Comparison of ENCODE assay signal across 1 cellular context in the genomic region with DNA sequence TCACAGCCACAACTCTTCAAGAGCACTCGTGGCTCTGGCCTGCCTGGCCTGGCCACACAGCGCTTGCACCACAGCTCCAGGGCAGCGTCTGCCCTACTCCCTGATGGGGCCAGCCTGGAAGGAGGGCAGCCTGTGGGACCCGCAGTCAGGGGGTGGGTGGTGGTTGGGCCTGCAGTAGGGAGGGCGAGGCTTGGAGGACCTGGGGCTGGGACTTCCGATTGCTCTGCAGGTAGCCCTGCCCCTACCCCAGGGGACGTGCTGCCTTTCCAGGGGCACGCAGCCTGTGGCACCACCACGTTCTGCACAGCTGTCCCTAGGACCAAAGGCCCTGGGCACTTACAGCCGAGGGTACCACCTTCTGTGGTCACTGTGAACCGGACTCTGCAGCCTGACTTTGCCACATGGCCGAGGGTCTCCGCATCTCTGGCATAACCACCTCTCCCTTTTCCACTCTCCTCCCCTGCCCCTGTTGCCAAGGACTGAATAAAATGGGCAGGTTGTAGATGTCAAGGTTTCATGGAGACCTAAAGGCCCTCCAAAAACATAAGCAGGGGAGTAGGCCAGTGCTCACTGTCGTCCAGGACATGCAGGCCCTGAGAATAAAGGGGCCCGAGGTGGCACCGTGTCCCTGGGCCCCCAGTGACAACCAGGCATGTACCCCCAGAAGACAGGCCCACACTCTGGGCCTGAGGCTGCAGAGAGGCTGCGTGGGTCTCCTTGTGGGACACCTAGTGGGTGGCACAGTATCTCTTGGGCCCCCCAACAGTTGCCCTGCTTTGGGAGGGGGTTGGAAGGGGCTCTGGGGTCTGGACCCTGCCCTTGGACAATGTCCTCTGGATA.
TF ChIP-seq lines count a peak whose summit lies in the region.

No MANE protein-coding gene starts in this region.

TF ChIP-seq in WTC11, 78 proteins besides CTCF, POLR2A, EP300 and RAD21 (continued from another document):
- TF ChIP-seq, protein P1, sequence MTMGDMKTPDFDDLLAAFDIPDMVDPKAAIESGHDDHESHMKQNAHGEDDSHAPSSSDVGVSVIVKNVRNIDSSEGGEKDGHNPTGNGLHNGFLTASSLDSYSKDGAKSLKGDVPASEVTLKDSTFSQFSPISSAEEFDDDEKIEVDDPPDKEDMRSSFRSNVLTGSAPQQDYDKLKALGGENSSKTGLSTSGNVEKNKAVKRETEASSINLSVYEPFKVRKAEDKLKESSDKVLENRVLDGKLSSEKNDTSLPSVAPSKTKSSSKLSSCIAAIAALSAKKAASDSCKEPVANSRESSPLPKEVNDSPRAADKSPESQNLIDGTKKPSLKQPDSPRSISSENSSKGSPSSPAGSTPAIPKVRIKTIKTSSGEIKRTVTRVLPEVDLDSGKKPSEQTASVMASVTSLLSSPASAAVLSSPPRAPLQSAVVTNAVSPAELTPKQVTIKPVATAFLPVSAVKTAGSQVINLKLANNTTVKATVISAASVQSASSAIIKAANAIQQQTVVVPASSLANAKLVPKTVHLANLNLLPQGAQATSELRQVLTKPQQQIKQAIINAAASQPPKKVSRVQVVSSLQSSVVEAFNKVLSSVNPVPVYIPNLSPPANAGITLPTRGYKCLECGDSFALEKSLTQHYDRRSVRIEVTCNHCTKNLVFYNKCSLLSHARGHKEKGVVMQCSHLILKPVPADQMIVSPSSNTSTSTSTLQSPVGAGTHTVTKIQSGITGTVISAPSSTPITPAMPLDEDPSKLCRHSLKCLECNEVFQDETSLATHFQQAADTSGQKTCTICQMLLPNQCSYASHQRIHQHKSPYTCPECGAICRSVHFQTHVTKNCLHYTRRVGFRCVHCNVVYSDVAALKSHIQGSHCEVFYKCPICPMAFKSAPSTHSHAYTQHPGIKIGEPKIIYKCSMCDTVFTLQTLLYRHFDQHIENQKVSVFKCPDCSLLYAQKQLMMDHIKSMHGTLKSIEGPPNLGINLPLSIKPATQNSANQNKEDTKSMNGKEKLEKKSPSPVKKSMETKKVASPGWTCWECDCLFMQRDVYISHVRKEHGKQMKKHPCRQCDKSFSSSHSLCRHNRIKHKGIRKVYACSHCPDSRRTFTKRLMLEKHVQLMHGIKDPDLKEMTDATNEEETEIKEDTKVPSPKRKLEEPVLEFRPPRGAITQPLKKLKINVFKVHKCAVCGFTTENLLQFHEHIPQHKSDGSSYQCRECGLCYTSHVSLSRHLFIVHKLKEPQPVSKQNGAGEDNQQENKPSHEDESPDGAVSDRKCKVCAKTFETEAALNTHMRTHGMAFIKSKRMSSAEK (CRISPR knock-in tag; IDR thresholded peaks at IDR 0.05; ENCODE audit: borderline replicate concordance) = no peak
- TF ChIP-seq ETV6 (CRISPR knock-in tag; IDR thresholded peaks at IDR 0.05) (no peak), USF1 (CRISPR knock-in tag; IDR thresholded peaks at IDR 0.05) (no peak), ATF1 (CRISPR knock-in tag; IDR thresholded peaks at IDR 0.05) (no peak), TCF7 (CRISPR knock-in tag; IDR thresholded peaks at IDR 0.05; ENCODE audit: low read depth) (no peak), KAT7 (CRISPR knock-in tag; IDR thresholded peaks at IDR 0.05; ENCODE audit: borderline replicate concordance) (no peak), MAX (CRISPR knock-in tag; IDR thresholded peaks at IDR 0.05) (no peak), PRRX2 (CRISPR knock-in tag; IDR thresholded peaks at IDR 0.05) (no peak)
- TF ChIP-seq, protein P2, sequence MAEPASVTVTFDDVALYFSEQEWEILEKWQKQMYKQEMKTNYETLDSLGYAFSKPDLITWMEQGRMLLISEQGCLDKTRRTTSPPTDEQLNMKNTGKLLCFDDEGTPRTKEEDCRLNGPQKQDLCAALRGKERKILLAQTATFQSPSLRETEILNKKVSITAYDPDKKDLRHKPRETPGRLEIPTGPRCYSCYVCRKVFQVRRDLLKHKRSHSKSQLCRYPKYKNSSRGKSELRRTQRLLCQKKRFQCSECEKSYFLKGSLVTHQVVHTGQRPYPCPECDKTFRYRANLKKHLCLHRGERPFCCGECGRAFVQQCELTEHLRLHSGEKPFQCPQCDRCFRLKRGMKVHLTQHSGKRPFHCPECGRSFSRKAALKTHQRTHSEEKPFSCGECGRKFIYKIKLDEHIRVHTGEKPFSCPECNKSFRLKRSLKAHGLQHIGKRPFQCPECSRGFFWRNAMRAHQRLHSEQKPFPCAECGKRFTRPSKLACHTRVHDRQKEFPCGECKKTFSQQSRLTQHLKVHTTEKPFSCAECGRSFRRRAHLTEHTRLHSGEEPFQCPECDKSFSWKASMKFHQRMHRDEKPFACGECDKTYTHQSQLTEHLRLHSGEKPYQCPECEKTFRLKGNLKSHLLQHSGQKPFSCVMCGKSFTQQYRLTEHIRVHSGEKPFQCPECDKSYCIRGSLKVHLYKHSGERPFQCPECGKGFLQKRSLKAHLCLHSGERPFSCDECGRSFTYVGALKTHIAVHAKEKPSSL (CRISPR knock-in tag; conservative IDR thresholded peaks at IDR 0.05) = no peak
- TF ChIP-seq, protein P3, sequence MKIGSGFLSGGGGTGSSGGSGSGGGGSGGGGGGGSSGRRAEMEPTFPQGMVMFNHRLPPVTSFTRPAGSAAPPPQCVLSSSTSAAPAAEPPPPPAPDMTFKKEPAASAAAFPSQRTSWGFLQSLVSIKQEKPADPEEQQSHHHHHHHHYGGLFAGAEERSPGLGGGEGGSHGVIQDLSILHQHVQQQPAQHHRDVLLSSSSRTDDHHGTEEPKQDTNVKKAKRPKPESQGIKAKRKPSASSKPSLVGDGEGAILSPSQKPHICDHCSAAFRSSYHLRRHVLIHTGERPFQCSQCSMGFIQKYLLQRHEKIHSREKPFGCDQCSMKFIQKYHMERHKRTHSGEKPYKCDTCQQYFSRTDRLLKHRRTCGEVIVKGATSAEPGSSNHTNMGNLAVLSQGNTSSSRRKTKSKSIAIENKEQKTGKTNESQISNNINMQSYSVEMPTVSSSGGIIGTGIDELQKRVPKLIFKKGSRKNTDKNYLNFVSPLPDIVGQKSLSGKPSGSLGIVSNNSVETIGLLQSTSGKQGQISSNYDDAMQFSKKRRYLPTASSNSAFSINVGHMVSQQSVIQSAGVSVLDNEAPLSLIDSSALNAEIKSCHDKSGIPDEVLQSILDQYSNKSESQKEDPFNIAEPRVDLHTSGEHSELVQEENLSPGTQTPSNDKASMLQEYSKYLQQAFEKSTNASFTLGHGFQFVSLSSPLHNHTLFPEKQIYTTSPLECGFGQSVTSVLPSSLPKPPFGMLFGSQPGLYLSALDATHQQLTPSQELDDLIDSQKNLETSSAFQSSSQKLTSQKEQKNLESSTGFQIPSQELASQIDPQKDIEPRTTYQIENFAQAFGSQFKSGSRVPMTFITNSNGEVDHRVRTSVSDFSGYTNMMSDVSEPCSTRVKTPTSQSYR (CRISPR knock-in tag; IDR thresholded peaks at IDR 0.05) = no peak
- TF ChIP-seq, protein P4, sequence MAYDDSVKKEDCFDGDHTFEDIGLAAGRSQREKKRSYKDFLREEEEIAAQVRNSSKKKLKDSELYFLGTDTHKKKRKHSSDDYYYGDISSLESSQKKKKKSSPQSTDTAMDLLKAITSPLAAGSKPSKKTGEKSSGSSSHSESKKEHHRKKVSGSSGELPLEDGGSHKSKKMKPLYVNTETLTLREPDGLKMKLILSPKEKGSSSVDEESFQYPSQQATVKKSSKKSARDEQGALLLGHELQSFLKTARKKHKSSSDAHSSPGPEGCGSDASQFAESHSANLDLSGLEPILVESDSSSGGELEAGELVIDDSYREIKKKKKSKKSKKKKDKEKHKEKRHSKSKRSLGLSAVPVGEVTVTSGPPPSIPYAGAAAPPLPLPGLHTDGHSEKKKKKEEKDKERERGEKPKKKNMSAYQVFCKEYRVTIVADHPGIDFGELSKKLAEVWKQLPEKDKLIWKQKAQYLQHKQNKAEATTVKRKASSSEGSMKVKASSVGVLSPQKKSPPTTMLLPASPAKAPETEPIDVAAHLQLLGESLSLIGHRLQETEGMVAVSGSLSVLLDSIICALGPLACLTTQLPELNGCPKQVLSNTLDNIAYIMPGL (CRISPR knock-in tag; IDR thresholded peaks at IDR 0.05) = no peak
